In genomic region chr7:1742555-1743303, GRCh38 we compare ENCODE assay signal across 9 cellular contexts.
DNase-seq lines count a peak whose midpoint lies in the region; TF ChIP-seq lines count a peak whose summit lies in the region.
"Had no signal": no experiment of that assay in that cellular context is flagged by ENCODE, and none has a peak within 500 bp of the region (broad histone marks: within the 10 kb centered on the region; RNA-seq: fewer than 3 reads in every experiment).

No MANE protein-coding gene starts in this region.

- CTCF ChIA-PET in activated CD4-positive, alpha-beta T cell treated with anti-CD3 and anti-CD28 coated beads, Interleukin-2, amount 10 ng/mL, durations not matched to agents 7 days and 5 days (lab: Charles Lee), result interaction anchor here (0.6 to 1.4 kb wide), 3 partner anchors 9 to 313 kb away, joined by 3 to 5 read pairs (median 4); no protein-coding TSS in a partner anchor

- no peak for DNase-seq in activated CD4-positive, alpha-beta T cell treated with anti-CD3 and anti-CD28 coated beads, Interleukin-2, amount 10 ng/mL, durations not matched to agents 7 days and 5 days
- no peak for DNase-seq in activated CD4-positive, alpha-beta T cell treated with anti-CD3 and anti-CD28 coated beads for 1 hour
- DNase-seq in NOMO-1 treated with DMSO at 0.1 percent for 48 hours (lab: John Stamatoyannopoulos, UW; ENCODE audit: unreplicated experiment) (peak; percentile 45), neuronal stem cell (ENCODE audit: low spot score) (no peak), endothelial cell (ENCODE audit: low spot score) (no peak), esophagus squamous epithelium (lab: John Stamatoyannopoulos, UW) (no peak), T-helper 1 cell (no peak)
- DNase-seq in central memory CD4-positive, alpha-beta T cell, result peak; percentile 20

- H3K4me1 ChIP-seq in neuronal stem cell (ENCODE audit: control insufficient read depth in 2 of 2, insufficient read depth in 1 of 2, low read depth in 1 of 2, low read length in 2 of 2) (peaks cover 0 to 4% of the 10 kb centered on the region in 2 donors), esophagus squamous epithelium (peaks cover 2 to 24% (median 11%) of the 10 kb centered on the region in 3 donors)

- H3K4ac ChIP-seq in neuronal stem cell (ENCODE audit: low read length), result no peak overlapping the region

- H3K27me3 ChIP-seq in neuronal stem cell (ENCODE audit: control insufficient read depth in 3 of 3, insufficient read depth in 3 of 3, low read depth in 1 of 3, low read length in 3 of 3) (no peaks in the 10 kb centered on the region), esophagus squamous epithelium (peaks cover 0 to 50% (median 0%) of the 10 kb centered on the region in 4 donors)

- H4K8ac ChIP-seq in neuronal stem cell (ENCODE audit: low read depth, low read length), result no peak overlapping the region

- H3K23ac ChIP-seq in neuronal stem cell (ENCODE audit: low read depth, low read length, poor library complexity), result peak overlapping the region; percentile 75

- H3K4me3 ChIP-seq in neuronal stem cell (ENCODE audit: low read length in 2 of 2) (no peak overlapping the region), esophagus squamous epithelium (peak overlapping the region in 2 of 4 donors; percentile 9 to 42)

- H3K27me3 Mint-ChIP-seq in activated CD4-positive, alpha-beta T cell treated with anti-CD3 and anti-CD28 coated beads, Interleukin-2, amount 10 ng/mL, durations not matched to agents 7 days and 5 days, result no peaks in the 10 kb centered on the region
- peaks cover 10% of the 10 kb centered on the region for H3K27me3 Mint-ChIP-seq in endothelial cell (ENCODE audit: unreplicated experiment)

- POLR2A ChIA-PET in activated CD4-positive, alpha-beta T cell treated with anti-CD3 and anti-CD28 coated beads, Interleukin-2, amount 10 ng/mL, durations not matched to agents 7 days and 5 days (lab: Charles Lee), result no interaction called here

- H3K79me1 ChIP-seq in neuronal stem cell (ENCODE audit: low read depth, low read length), result peaks cover 7% of the 10 kb centered on the region

- H3K9ac ChIP-seq in neuronal stem cell (ENCODE audit: low read depth, low read length, poor library complexity), result no peak overlapping the region

- H3K9me3 ChIP-seq in neuronal stem cell (replicated peaks in 1 of 2; ENCODE audit: control insufficient read depth in 2 of 2, insufficient read depth in 1 of 2, low read depth in 1 of 2, low read length in 2 of 2), result no peaks in the 10 kb centered on the region
- no peaks in the 10 kb centered on the region for H3K9me3 ChIP-seq in esophagus squamous epithelium

- H2BK5ac ChIP-seq in neuronal stem cell (ENCODE audit: low read length), result peak overlapping the region; percentile 39

- no peak for TF ChIP-seq POLR2A in esophagus squamous epithelium (IDR thresholded peaks at IDR 0.05)

- intact Hi-C loops in esophagus squamous epithelium (cut with DNase I), result no loop called here

- peak overlapping the region; percentile 71 for H3K14ac ChIP-seq in neuronal stem cell (ENCODE audit: low read length)

- peak overlapping the region; percentile 17 for H3K18ac ChIP-seq in neuronal stem cell (ENCODE audit: low read length)

- H2AFZ ChIP-seq in neuronal stem cell (ENCODE audit: low read length), result no peak overlapping the region

- H2BK12ac ChIP-seq in neuronal stem cell (ENCODE audit: low read length), result peak overlapping the region; percentile 22

- H3K36me3 ChIP-seq in neuronal stem cell (replicated peaks in 1 of 2; ENCODE audit: control insufficient read depth in 2 of 2, insufficient read depth in 2 of 2, low read length in 2 of 2) (peaks cover 11 to 47% of the 10 kb centered on the region in 2 donors), esophagus squamous epithelium (no peaks in the 10 kb centered on the region)

- H3K27ac ChIP-seq in neuronal stem cell (replicated peaks; ENCODE audit: low read length), result no peak overlapping the region
- peak overlapping the region in 1 of 4 donors; percentile 11 for H3K27ac ChIP-seq in esophagus squamous epithelium

- no peak overlapping the region for H3K4me2 ChIP-seq in neuronal stem cell (ENCODE audit: insufficient read depth, low read length, poor library complexity, severe bottlenecking)

- no peak overlapping the region for H4K91ac ChIP-seq in neuronal stem cell (ENCODE audit: low read depth, low read length, poor library complexity)

- peak overlapping the region; percentile 63 for H2AK5ac ChIP-seq in neuronal stem cell (ENCODE audit: low read depth, low read length)

- H2BK120ac ChIP-seq in neuronal stem cell (ENCODE audit: low read depth, low read length), result no peak overlapping the region

- TF ChIP-seq CTCF in endothelial cell (IDR thresholded peaks at IDR 0.05; ENCODE audit: unreplicated experiment) (no peak), esophagus squamous epithelium (IDR thresholded peaks at IDR 0.05) (no peak)

- H2BK15ac ChIP-seq in neuronal stem cell (ENCODE audit: low read length), result no peak overlapping the region

- no peak overlapping the region for H3K4me3 Mint-ChIP-seq in activated CD4-positive, alpha-beta T cell treated with anti-CD3 and anti-CD28 coated beads, Interleukin-2, amount 10 ng/mL, durations not matched to agents 7 days and 5 days
- no peak overlapping the region for H3K4me3 Mint-ChIP-seq in endothelial cell (ENCODE audit: unreplicated experiment)
- H3K4me3 Mint-ChIP-seq: neural crest cell had no signal

- H3K9me3 Mint-ChIP-seq in activated CD4-positive, alpha-beta T cell treated with anti-CD3 and anti-CD28 coated beads, Interleukin-2, amount 10 ng/mL, durations not matched to agents 7 days and 5 days, result no peaks in the 10 kb centered on the region
- no peaks in the 10 kb centered on the region for H3K9me3 Mint-ChIP-seq in endothelial cell (ENCODE audit: unreplicated experiment)
- H3K9me3 Mint-ChIP-seq: neural crest cell had no signal

- H3K27ac Mint-ChIP-seq in activated CD4-positive, alpha-beta T cell treated with anti-CD3 and anti-CD28 coated beads, Interleukin-2, amount 10 ng/mL, durations not matched to agents 7 days and 5 days, result peak overlapping the region; percentile 51
- no peak overlapping the region for H3K27ac Mint-ChIP-seq in endothelial cell (ENCODE audit: unreplicated experiment)

- no CpG with 5 or more reads among the region's 28 CpGs for WGBS in neuronal stem cell (ENCODE audit: extremely low coverage in 2 of 2, insufficient read length in 2 of 2, insufficient replicate concordance in 1 of 2), 2 donors
- WGBS in esophagus squamous epithelium, 2 donors, result 23% methylated on average over 15 to 20 of the region's 28 CpGs

- H3K36me3 Mint-ChIP-seq in activated CD4-positive, alpha-beta T cell treated with anti-CD3 and anti-CD28 coated beads, Interleukin-2, amount 10 ng/mL, durations not matched to agents 7 days and 5 days (ENCODE audit: low read depth), result no peaks in the 10 kb centered on the region
- no peaks in the 10 kb centered on the region for H3K36me3 Mint-ChIP-seq in endothelial cell (ENCODE audit: low read depth, unreplicated experiment)

- H3K4me1 Mint-ChIP-seq in activated CD4-positive, alpha-beta T cell treated with anti-CD3 and anti-CD28 coated beads, Interleukin-2, amount 10 ng/mL, durations not matched to agents 7 days and 5 days, result peaks cover 22% of the 10 kb centered on the region
- H3K4me1 Mint-ChIP-seq in endothelial cell (ENCODE audit: unreplicated experiment), result no peaks in the 10 kb centered on the region

Comparison
In these comparisons a context has a peak if more than half of its experiments do, and no peak if none do; other contexts are left out.
1. DNase-seq: peak in NOMO-1 treated with DMSO at 0.1 percent for 48 hours (single experiment) and central memory CD4-positive, alpha-beta T cell (single experiment); none in activated CD4-positive, alpha-beta T cell treated with anti-CD3 and anti-CD28 coated beads, Interleukin-2, amount 10 ng/mL, durations not matched to agents 7 days and 5 days (single experiment), activated CD4-positive, alpha-beta T cell treated with anti-CD3 and anti-CD28 coated beads for 1 hour (single experiment), neuronal stem cell (single experiment), endothelial cell (single experiment), esophagus squamous epithelium (single experiment) and T-helper 1 cell (0 of 5).